Comparison of ENCODE assay signal across 12 cellular contexts in genomic region chr20:53003420-53003819, GRCh38. TPM values are rescaled to one million over a fixed set of nuclear protein-coding genes. Genes with fewer than 3 reads are reported as not detected.
A peak's percentile ranks its signal among the peaks of the same experiment; 100 is the strongest.
DNase-seq lines count a peak whose midpoint lies in the region; ATAC-seq and TF ChIP-seq lines count a peak whose summit lies in the region.
"Had no signal": no experiment of that assay in that cellular context is flagged by ENCODE, and none has a peak within 500 bp of the region (broad histone marks: within the 10 kb centered on the region; RNA-seq: fewer than 3 reads in every experiment).

No MANE protein-coding gene starts in this region.

- H3K4me2 ChIP-seq in DOHH2 (ENCODE audit: low read length), result peak overlapping the region; percentile 84

- H3F3A ChIP-seq in DOHH2 (ENCODE audit: control insufficient read depth, insufficient read depth), result peaks cover 20% of the 10 kb centered on the region

- peak overlapping the region; percentile 56 for H3K27ac Mint-ChIP-seq in activated T-helper 17 cell treated with anti-CD3 and anti-CD28 coated beads, Interleukin-2, amount 50 U/mL, for 72 hours
- peak overlapping the region; percentile 70 to 90 (median 79) for H3K27ac Mint-ChIP-seq in nephron
- H3K27ac Mint-ChIP-seq: natural killer cell treated with Interleukin-12 subunit alpha and Interleukin-12 subunit beta and Interleukin-15 and Interleukin-18, amount 100 ng/mL, for 72 hours had no signal

- TF ChIP-seq CTCF in DOHH2 (IDR thresholded peaks at IDR 0.05; ENCODE audit: low read depth, low read length, poor library complexity, severe bottlenecking), result no peak
- TF ChIP-seq CTCF in nephron (IDR thresholded peaks at IDR 0.05; ENCODE audit: unreplicated experiment in 3 of 3), result no peak

- H3K27me3 Mint-ChIP-seq in activated T-helper 17 cell treated with anti-CD3 and anti-CD28 coated beads, Interleukin-2, amount 50 U/mL, for 72 hours, result no peaks in the 10 kb centered on the region
- H3K27me3 Mint-ChIP-seq in nephron (ENCODE audit: low read depth), result no peaks in the 10 kb centered on the region

- H3K79me2 ChIP-seq in DOHH2 (ENCODE audit: control insufficient read depth, low read length), result no peaks in the 10 kb centered on the region

- H3K4me1 ChIP-seq in DOHH2 (ENCODE audit: control insufficient read depth, low read length), result peaks cover 54% of the 10 kb centered on the region

- H4K20me1 ChIP-seq in DOHH2 (ENCODE audit: control insufficient read depth, insufficient read depth, low read depth, low read length), result no peaks in the 10 kb centered on the region

- H3K27me3 ChIP-seq in DOHH2 (ENCODE audit: control insufficient read depth, low read length), result no peaks in the 10 kb centered on the region
- H3K27me3 ChIP-seq: spleen had no signal

- no peaks in the 10 kb centered on the region for H3K9me3 Mint-ChIP-seq in activated T-helper 17 cell treated with anti-CD3 and anti-CD28 coated beads, Interleukin-2, amount 50 U/mL, for 72 hours
- no peaks in the 10 kb centered on the region for H3K9me3 Mint-ChIP-seq in nephron
- H3K9me3 Mint-ChIP-seq: natural killer cell treated with Interleukin-12 subunit alpha and Interleukin-12 subunit beta and Interleukin-15 and Interleukin-18, amount 100 ng/mL, for 72 hours had no signal

- H3K9me2 ChIP-seq in DOHH2 (replicated peaks; ENCODE audit: control insufficient read depth, low read length), result no peaks in the 10 kb centered on the region

- peaks cover 35% of the 10 kb centered on the region for H3K36me3 Mint-ChIP-seq in activated T-helper 17 cell treated with anti-CD3 and anti-CD28 coated beads, Interleukin-2, amount 50 U/mL, for 72 hours (ENCODE audit: low read depth)
- H3K36me3 Mint-ChIP-seq in nephron (ENCODE audit: low read depth), result peaks cover 3% of the 10 kb centered on the region
- H3K36me3 Mint-ChIP-seq: natural killer cell treated with Interleukin-12 subunit alpha and Interleukin-12 subunit beta and Interleukin-15 and Interleukin-18, amount 100 ng/mL, for 72 hours had no signal

- peak overlapping the region; percentile 47 for H3K4me3 Mint-ChIP-seq in activated T-helper 17 cell treated with anti-CD3 and anti-CD28 coated beads, Interleukin-2, amount 50 U/mL, for 72 hours
- no peak overlapping the region for H3K4me3 Mint-ChIP-seq in nephron
- H3K4me3 Mint-ChIP-seq: natural killer cell treated with Interleukin-12 subunit alpha and Interleukin-12 subunit beta and Interleukin-15 and Interleukin-18, amount 100 ng/mL, for 72 hours had no signal

- DNase-seq in NCI-H1436 (lab: John Stamatoyannopoulos, UW), result peak; percentile 36
- no peak for DNase-seq in NK-92 treated with Interleukin-12 subunit alpha and Interleukin-12 subunit beta, amount 100 ng/mL, for 24 hours (lab: John Stamatoyannopoulos, UW)
- DNase-seq in hepatic stellate cell (ENCODE audit: low spot score), result no peak
- DNase-seq: activated CD8-positive, alpha-beta memory T cell treated with anti-CD3 and anti-CD28 coated beads, Interleukin-2, amount 50 U/mL, for 48 hours; Karpas-422; spleen; T1000 had no signal

- H3K36me3 ChIP-seq in DOHH2 (ENCODE audit: control insufficient read depth, low read length), result peaks cover 7% of the 10 kb centered on the region; the same call in 1 of the 2 replicates
- H3K36me3 ChIP-seq: spleen had no signal

- no peaks in the 10 kb centered on the region for H3K9me3 ChIP-seq in DOHH2 (ENCODE audit: control insufficient read depth, insufficient read depth, low read length)
- H3K9me3 ChIP-seq: spleen had no signal

- H3K27ac ChIP-seq in DOHH2 (ENCODE audit: low read depth, low read length), result peak overlapping the region; percentile 96

- no peak for ATAC-seq in activated T-helper 17 cell treated with anti-CD3 and anti-CD28 coated beads, Interleukin-2, amount 50 U/mL, for 72 hours (replicated peaks)
- no peak for ATAC-seq in HG02973 (IDR thresholded peaks at IDR 0.05; ENCODE audit: unreplicated experiment)
- ATAC-seq: natural killer cell treated with Interleukin-12 subunit alpha and Interleukin-12 subunit beta and Interleukin-15 and Interleukin-18, amount 100 ng/mL, for 72 hours had no signal

- peaks cover 36% of the 10 kb centered on the region for H3K4me1 Mint-ChIP-seq in activated T-helper 17 cell treated with anti-CD3 and anti-CD28 coated beads, Interleukin-2, amount 50 U/mL, for 72 hours
- H3K4me1 Mint-ChIP-seq in nephron, result peaks cover 49% of the 10 kb centered on the region

- H3K4me3 ChIP-seq in DOHH2 (ENCODE audit: low read length), result peak overlapping the region; percentile 70
- H3K4me3 ChIP-seq: spleen had no signal

RNA-seq across cellular contexts. Expression of gene TSHZ2, which starts 31.3 kb away (rescaled TPM):
- total RNA-seq in activated T-helper 17 cell treated with anti-CD3 and anti-CD28 coated beads, Interleukin-2, amount 50 U/mL, for 72 hours, result 10 to 100 TPM; 29.8 to 58.2 TPM
